In genomic region chr9:97237951-97238851, GRCh38 we compare ENCODE assay signal across 7 cellular contexts.
DNase-seq lines count a peak whose midpoint lies in the region; ATAC-seq and TF ChIP-seq lines count a peak whose summit lies in the region.

No MANE protein-coding gene starts in this region.

- no peak for TF ChIP-seq CTCF in tibial artery (IDR thresholded peaks at IDR 0.05)

- peak overlapping the region; percentile 79 for H3K27ac ChIP-seq in angular gyrus (ENCODE audit: low read depth, low read length)
- peak overlapping the region; percentile 70 to 84 for H3K27ac ChIP-seq in tibial artery

- peaks cover 4% of the 10 kb centered on the region for H3K27me3 Mint-ChIP-seq in T-helper 2 cell treated with Interferon-gamma antibody and Interleukin-4, amounts not matched to agents 5 μg/mL and 100 μg/mL, for 36 hours (ENCODE audit: low read depth)

- intact Hi-C loops in left cardiac atrium (cut with DNase I): no loop called here
- intact Hi-C loops in posterior cingulate gyrus (cut with DNase I): no loop called here
- intact Hi-C loops in tibial artery (cut with DNase I; ENCODE audit: low total_unique reads): no loop called here

- no peaks in the 10 kb centered on the region for H3K36me3 ChIP-seq in tibial artery

- peak overlapping the region; percentile 68 to 77 for H3K4me3 ChIP-seq in tibial artery

- ATAC-seq in GM18873 (IDR thresholded peaks at IDR 0.05; ENCODE audit: low FRiP score, unreplicated experiment) (peak; percentile 83), left cardiac atrium (peak; percentile 99)

- DNase-seq in NCI-H1092 treated with DMSO at 0.1 percent for 48 hours (lab: John Stamatoyannopoulos, UW) (peak; percentile 75), left cardiac atrium (peak; percentile 86), posterior cingulate gyrus (peak; percentile 78 to 99 (median 90)), tibial artery (peak; percentile 85 to 90)
- peak; percentile 76 for DNase-seq in T-helper 2 cell treated with Interferon-gamma antibody and Interleukin-4, amounts not matched to agents 5 μg/mL and 100 μg/mL, for 36 hours (ENCODE audit: low spot score)

- peaks cover 1% of the 10 kb centered on the region for H3K36me3 Mint-ChIP-seq in T-helper 2 cell treated with Interferon-gamma antibody and Interleukin-4, amounts not matched to agents 5 μg/mL and 100 μg/mL, for 36 hours (ENCODE audit: low read depth)

- no peaks in the 10 kb centered on the region for H3K9me3 Mint-ChIP-seq in T-helper 2 cell treated with Interferon-gamma antibody and Interleukin-4, amounts not matched to agents 5 μg/mL and 100 μg/mL, for 36 hours

- H3K4me3 Mint-ChIP-seq in T-helper 2 cell treated with Interferon-gamma antibody and Interleukin-4, amounts not matched to agents 5 μg/mL and 100 μg/mL, for 36 hours: peak overlapping the region; percentile 96

- H3K4me1 ChIP-seq in tibial artery: peaks cover 0 to 9% (median 7%) of the 10 kb centered on the region in 4 donors

- peak overlapping the region; percentile 95 for H3K27ac Mint-ChIP-seq in T-helper 2 cell treated with Interferon-gamma antibody and Interleukin-4, amounts not matched to agents 5 μg/mL and 100 μg/mL, for 36 hours

- H3K27me3 ChIP-seq in tibial artery: no peaks in the 10 kb centered on the region

- H3K9me3 ChIP-seq in tibial artery: no peaks in the 10 kb centered on the region

- peaks cover 11% of the 10 kb centered on the region for H3K4me1 Mint-ChIP-seq in T-helper 2 cell treated with Interferon-gamma antibody and Interleukin-4, amounts not matched to agents 5 μg/mL and 100 μg/mL, for 36 hours (ENCODE audit: low read depth)

Comparison
In these comparisons a context has a peak if more than half of its experiments do, and no peak if none do; other contexts are left out.
1. Peak in every context shown above with its lines: DNase-seq, ATAC-seq, H3K4me3 ChIP-seq and H3K27ac ChIP-seq.